ENCODE assay signal across 8 cellular contexts in genomic region chr1:23484253-23485001, GRCh38. TPM values are rescaled to one million over a fixed set of nuclear protein-coding genes. Genes with fewer than 3 reads are reported as not detected.
DNase-seq lines count a peak whose midpoint lies in the region; ATAC-seq and TF ChIP-seq lines count a peak whose summit lies in the region.

No MANE protein-coding gene starts in this region.

- no peaks in the 10 kb centered on the region for H3K9me3 Mint-ChIP-seq in activated naive CD4-positive, alpha-beta T cell treated with anti-CD3 and anti-CD28 coated beads, Interleukin-2, amount 50 U/mL, for 72 hours
- H3K9me3 Mint-ChIP-seq in glutamatergic neuron (ENCODE audit: unreplicated experiment): no peaks in the 10 kb centered on the region

- H3K4me2 ChIP-seq in SK-N-SH: peak overlapping the region; percentile 68

- CTCF ChIA-PET in SK-N-SH (lab: Yijun Ruan, JAX): interaction anchor here (0.6 to 5.2 kb wide), 13 partner anchors 10 to 173 kb away, joined by 3 to 47 read pairs (median 4); no protein-coding TSS in a partner anchor

- H3K4me3 Mint-ChIP-seq in glutamatergic neuron (ENCODE audit: unreplicated experiment): peak overlapping the region; percentile 82

- no peak for TF ChIP-seq EP300 in SK-N-SH (IDR thresholded peaks at IDR 0.05; ENCODE audit: borderline replicate concordance in 1 of 2, low read depth in 1 of 2, low read length in 1 of 2)
- no peak for TF ChIP-seq EP300 in suprapubic skin (IDR thresholded peaks at IDR 0.05)

- H3K9me2 ChIP-seq in SK-N-SH: no peaks in the 10 kb centered on the region

- peaks cover 13% of the 10 kb centered on the region for H3F3A ChIP-seq in SK-N-SH (replicated peaks; ENCODE audit: insufficient read depth)

- peak overlapping the region in 1 of 2 donors; percentile 70 for H3K27ac Mint-ChIP-seq in activated naive CD4-positive, alpha-beta T cell treated with anti-CD3 and anti-CD28 coated beads, Interleukin-2, amount 50 U/mL, for 72 hours
- peak overlapping the region; percentile 82 for H3K27ac Mint-ChIP-seq in glutamatergic neuron (ENCODE audit: unreplicated experiment)

- peaks cover 0 to 6% of the 10 kb centered on the region in 2 experiments; a peak in 1 of 4 replicates for H3K4me1 ChIP-seq in SK-N-SH (ENCODE audit: control insufficient read depth in 1 of 2, insufficient read depth in 2 of 2, low read depth in 1 of 2, low read length in 1 of 2)
- peaks cover 41% of the 10 kb centered on the region for H3K4me1 ChIP-seq in suprapubic skin

- H3K27me3 Mint-ChIP-seq in glutamatergic neuron (ENCODE audit: unreplicated experiment): peaks cover 9% of the 10 kb centered on the region

- peak overlapping the region; percentile 80; the same call in 1 of the 2 replicates for H3K9ac ChIP-seq in SK-N-SH

- WGBS in SK-N-SH (ENCODE audit: low lambda C conversion rate): 14% methylated on average over 31 of the region's 54 CpGs
- 8% methylated on average over 30 of the region's 54 CpGs for WGBS in suprapubic skin

- H3K79me2 ChIP-seq in SK-N-SH (ENCODE audit: insufficient read depth): peaks cover 32% of the 10 kb centered on the region; the same call in 1 of the 2 replicates

- peak overlapping the region; percentile 72 to 89 for H3K27ac ChIP-seq in SK-N-SH (ENCODE audit: low read depth in 2 of 2, low read length in 1 of 2)
- H3K27ac ChIP-seq in suprapubic skin: peak overlapping the region; percentile 95

- ATAC-seq in GM19025 (IDR thresholded peaks at IDR 0.05; ENCODE audit: low read depth, unreplicated experiment) (peak; percentile 59), omental fat pad (ENCODE audit: low FRiP score) (peak; percentile 92)
- peak; percentile 89 for ATAC-seq in activated naive CD4-positive, alpha-beta T cell treated with anti-CD3 and anti-CD28 coated beads, Interleukin-2, amount 50 U/mL, for 72 hours

- no peaks in the 10 kb centered on the region for H3K9me3 ChIP-seq in SK-N-SH
- H3K9me3 ChIP-seq in suprapubic skin: no peaks in the 10 kb centered on the region

- H3K36me3 ChIP-seq in SK-N-SH (replicated peaks in 1 of 2; ENCODE audit: control insufficient read depth in 1 of 2, insufficient read depth in 2 of 2, low read length in 1 of 2) (no peaks in the 10 kb centered on the region), suprapubic skin (no peaks in the 10 kb centered on the region)

- H3K4me1 Mint-ChIP-seq in glutamatergic neuron (ENCODE audit: low read depth, unreplicated experiment): peaks cover 2% of the 10 kb centered on the region

- H3K4me3 ChIP-seq in SK-N-SH (ENCODE audit: low read depth in 2 of 2, low read length in 1 of 2) (peak overlapping the region; percentile 73 to 79), suprapubic skin (peak overlapping the region; percentile 96)

- TF ChIP-seq POLR2A in suprapubic skin (IDR thresholded peaks at IDR 0.05): no peak

- H4K20me1 ChIP-seq in SK-N-SH (ENCODE audit: insufficient read depth): no peaks in the 10 kb centered on the region

- H2AFZ ChIP-seq in SK-N-SH (ENCODE audit: low read depth): peak overlapping the region; percentile 81; the same call in 1 of the 2 replicates

- in situ Hi-C loops in ACHN (cut with HindIII; ENCODE audit: low pct_ligation_motif_present, low pct_unique_long_range_greater_than_20kb, low sequenced_read_pairs): no loop called here

- no peaks in the 10 kb centered on the region for H3K36me3 Mint-ChIP-seq in activated naive CD4-positive, alpha-beta T cell treated with anti-CD3 and anti-CD28 coated beads, Interleukin-2, amount 50 U/mL, for 72 hours
- no peaks in the 10 kb centered on the region for H3K36me3 Mint-ChIP-seq in glutamatergic neuron (ENCODE audit: unreplicated experiment)

- POLR2A ChIA-PET in SK-N-SH (lab: Yijun Ruan, JAX): interaction anchor here (0.6 to 1.5 kb wide), 4 partner anchors 9 to 207 kb away, joined by 3 to 5 read pairs (median 4); partner anchors contain the start of gene RPL11

- DNase-seq in ACHN: peak; percentile 88
- peak; percentile 87 for DNase-seq in M059J (ENCODE audit: low read depth)
- DNase-seq in SK-N-SH: peak; percentile 99
- peak; percentile 72 to 87 for DNase-seq in activated naive CD4-positive, alpha-beta T cell treated with anti-CD3 and anti-CD28 coated beads, Interleukin-2, amount 50 U/mL, for 72 hours (ENCODE audit: low spot score in 2 of 2)
- peak; percentile 95 for DNase-seq in glutamatergic neuron
- DNase-seq in omental fat pad (ENCODE audit: low spot score): peak; percentile 74
- DNase-seq in suprapubic skin (ENCODE audit: low spot score in 2 of 2): peak; percentile 96 to 98

- no peak for TF ChIP-seq RAD21 in SK-N-SH (IDR thresholded peaks at IDR 0.05; ENCODE audit: low read length)

- no peak for TF ChIP-seq CTCF in SK-N-SH (IDR thresholded peaks at IDR 0.05)
- no peak for TF ChIP-seq CTCF in glutamatergic neuron (IDR thresholded peaks at IDR 0.05; ENCODE audit: partially characterized antibody, unreplicated experiment)
- TF ChIP-seq CTCF in omental fat pad (IDR thresholded peaks at IDR 0.05): no peak
- no peak for TF ChIP-seq CTCF in suprapubic skin (IDR thresholded peaks at IDR 0.05)

- H3K27me3 ChIP-seq in SK-N-SH (ENCODE audit: insufficient read depth) (no peaks in the 10 kb centered on the region), suprapubic skin (no peaks in the 10 kb centered on the region)

TF ChIP-seq in SK-N-SH, 30 proteins besides CTCF, POLR2A, EP300 and RAD21:
- TF ChIP-seq ZBTB33 (IDR thresholded peaks at IDR 0.05; ENCODE audit: borderline replicate concordance, low read depth): no peak
- peak; percentile 32; the same call in 1 of the 2 replicates for TF ChIP-seq RCOR1 (IDR thresholded peaks at IDR 0.05; ENCODE audit: low read length)
- TF ChIP-seq USF1 (IDR thresholded peaks at IDR 0.05; ENCODE audit: borderline replicate concordance, low read depth): no peak
- TF ChIP-seq TEAD4 (IDR thresholded peaks at IDR 0.05; ENCODE audit: borderline replicate concordance, insufficient read depth): no peak
- 0 out of 2 replicates have a peak, but pooled peaks have one; percentile 41 for TF ChIP-seq MXI1 (IDR thresholded peaks at IDR 0.05; ENCODE audit: low read depth, low read length)
- no peak for TF ChIP-seq ELF1 (IDR thresholded peaks at IDR 0.05)
- no peak for TF ChIP-seq YY1 (IDR thresholded peaks at IDR 0.05; ENCODE audit: low read depth)
- 0 out of 2 replicates have a peak, but pooled peaks have one; percentile 14 for TF ChIP-seq MAX (IDR thresholded peaks at IDR 0.05; ENCODE audit: low read depth)
- TF ChIP-seq POLR2AphosphoS5 (IDR thresholded peaks at IDR 0.05; ENCODE audit: low read depth, low read length): 0 out of 2 replicates have a peak, but pooled peaks have one; percentile 16
- no peak for TF ChIP-seq FOXJ3 (CRISPR knock-in tag; IDR thresholded peaks at IDR 0.05)

RNA-seq across cellular contexts. Expression of gene ASAP3, which starts 0.4 kb away (rescaled TPM):
- total RNA-seq in M059J (2014; rRNA removed; shearing (Covaris generic)): 6.7 and 13.7 TPM in 2 replicates
- polyA plus RNA-seq in SK-N-SH (2012; rRNA removed): 19.6 and 25.2 TPM in 2 replicates
- polyA plus RNA-seq in SK-N-SH (2012; cell fraction: cytosol; rRNA removed): 8.6 and 12.3 TPM in 2 replicates
- 75.5 and 82.9 TPM in 2 replicates for polyA plus RNA-seq in SK-N-SH (2012; cell fraction: nucleus; rRNA removed)
- total RNA-seq in activated naive CD4-positive, alpha-beta T cell treated with anti-CD3 and anti-CD28 coated beads, Interleukin-2, amount 50 U/mL, for 72 hours: under 1 TPM; 0.95 to 0.98 TPM
- total RNA-seq in glutamatergic neuron (ENCODE audit: unreplicated experiment) (53.5 TPM), omental fat pad (10 to 100 TPM; 30.6 to 71.7 (median 36.7) TPM), suprapubic skin (100 to 1,000 TPM in 2 of 4 donors, 10 to 100 TPM in 2; 68.7 to 130 (median 88.5) TPM)

RNA-seq across cellular contexts. Expression of gene E2F2, which starts 46.6 kb away (rescaled TPM):
- 2.8 and 3.6 TPM in 2 replicates for total RNA-seq in M059J (2014; rRNA removed; shearing (Covaris generic))
- 0.43 and 0.44 TPM in 2 replicates for polyA plus RNA-seq in SK-N-SH (2012; rRNA removed)
- 0.30 and 0.47 TPM in 2 replicates for polyA plus RNA-seq in SK-N-SH (2012; cell fraction: cytosol; rRNA removed)
- polyA plus RNA-seq in SK-N-SH (2012; cell fraction: nucleus; rRNA removed): 1.1 and 1.7 TPM in 2 replicates
- total RNA-seq in activated naive CD4-positive, alpha-beta T cell treated with anti-CD3 and anti-CD28 coated beads, Interleukin-2, amount 50 U/mL, for 72 hours: 10 to 100 TPM; 19.3 to 23.2 TPM
- 5.4 TPM for total RNA-seq in glutamatergic neuron (ENCODE audit: unreplicated experiment)
- total RNA-seq in omental fat pad: 1 to 10 TPM in 1 of 4 donors, under 1 TPM in 3; 0.31 to 1.5 (median 0.46) TPM
- 10 to 100 TPM in 2 of 4 donors, 1 to 10 TPM in 2; 4.5 to 12.9 (median 8.4) TPM for total RNA-seq in suprapubic skin

RNA-seq across cellular contexts. Expression of gene TCEA3, which starts 59.9 kb away (rescaled TPM):
- total RNA-seq in M059J (2014; rRNA removed; shearing (Covaris generic)): 0.07 and 0.30 TPM in 2 replicates
- 1.1 and 1.2 TPM in 2 replicates for polyA plus RNA-seq in SK-N-SH (2012; rRNA removed)
- 0.68 and 0.90 TPM in 2 replicates for polyA plus RNA-seq in SK-N-SH (2012; cell fraction: cytosol; rRNA removed)
- polyA plus RNA-seq in SK-N-SH (2012; cell fraction: nucleus; rRNA removed): 3.9 and 4.7 TPM in 2 replicates
- total RNA-seq in activated naive CD4-positive, alpha-beta T cell treated with anti-CD3 and anti-CD28 coated beads, Interleukin-2, amount 50 U/mL, for 72 hours: 10 to 100 TPM; 10.5 to 19.2 TPM
- total RNA-seq in glutamatergic neuron (ENCODE audit: unreplicated experiment): 0.83 TPM
- total RNA-seq in omental fat pad: 10 to 100 TPM in 1 of 4 donors, 1 to 10 TPM in 3; 5.0 to 13.2 (median 7.5) TPM
- total RNA-seq in suprapubic skin: 10 to 100 TPM; 34.1 to 93.1 (median 43.2) TPM

Comparison
In these comparisons a context has a peak if more than half of its experiments do, and no peak if none do; other contexts are left out.
1. Peak in every context shown above with its lines: DNase-seq, ATAC-seq, H3K4me3 ChIP-seq and H3K27ac ChIP-seq.